In the genomic region with DNA sequence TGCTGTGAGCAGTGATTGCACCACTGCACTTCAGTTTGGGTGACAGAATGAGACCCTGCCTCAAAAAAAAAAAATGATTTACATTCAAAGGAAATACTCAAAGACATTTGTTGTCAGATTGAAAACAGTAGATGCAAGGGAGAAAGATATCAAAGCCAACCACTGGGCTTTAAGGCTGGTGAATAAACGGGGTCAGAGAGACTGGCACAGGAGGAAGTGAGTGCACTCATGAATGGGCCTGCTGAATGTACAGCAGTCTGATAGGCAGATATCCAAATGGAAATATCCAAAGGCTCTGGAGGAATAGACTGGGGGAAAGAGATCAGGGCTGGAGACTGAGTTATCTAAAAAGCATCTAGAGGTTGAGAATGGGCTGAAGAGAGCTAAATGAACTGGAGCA, we compare ENCODE assay signal across 34 cellular contexts. TPM values are rescaled to one million over a fixed set of nuclear protein-coding genes. Genes with fewer than 3 reads are reported as not detected.
DNase-seq lines count a peak whose midpoint lies in the region; ATAC-seq, FAIRE-seq and TF ChIP-seq lines count a peak whose summit lies in the region.
"Had no signal": no experiment of that assay in that cellular context is flagged by ENCODE, and none has a peak within 500 bp of the region (broad histone marks: within the 10 kb centered on the region; RNA-seq: fewer than 3 reads in every experiment).

No MANE protein-coding gene starts in this region.

- no peaks in the 10 kb centered on the region for H3K9me3 ChIP-seq in CD8-positive, alpha-beta memory T cell (ENCODE audit: low read length)
- no peaks in the 10 kb centered on the region for H3K9me3 ChIP-seq in BE2C
- H3K9me3 ChIP-seq in small intestine (ENCODE audit: control insufficient read depth, low read depth) = no peaks in the 10 kb centered on the region
- H3K9me3 ChIP-seq: A549, esophagus squamous epithelium, heart left ventricle, left ventricle myocardium inferior, MG63, right atrium auricular region, thyroid gland, vagina had no signal

- H3K4me1 ChIP-seq in CD8-positive, alpha-beta memory T cell (ENCODE audit: insufficient read depth, low read length) = peaks cover 66% of the 10 kb centered on the region
- H3K4me1 ChIP-seq in BE2C (no peaks in the 10 kb centered on the region), small intestine (ENCODE audit: control insufficient read depth in 2 of 2, insufficient read depth in 1 of 2, low read depth in 1 of 2, low read length in 1 of 2) (peaks cover 0 to 7% of the 10 kb centered on the region in 2 donors)
- H3K4me1 ChIP-seq: A549, foreskin keratinocyte, right atrium auricular region, thyroid gland, vagina had no signal

- H3K27me3 Mint-ChIP-seq in activated T-cell treated with anti-CD3 and anti-CD28 coated beads, Interleukin-2, amount 50 U/mL, for 72 hours (ENCODE audit: low read depth) = no peaks in the 10 kb centered on the region
- peaks cover 0 to 6% of the 10 kb centered on the region in 2 donors for H3K27me3 Mint-ChIP-seq in CD8-positive, alpha-beta memory T cell
- no peaks in the 10 kb centered on the region for H3K27me3 Mint-ChIP-seq in activated T-helper 1 cell treated with anti-CD3 and anti-CD28 coated beads, Interleukin-12 subunit alpha, Interleukin-12 subunit beta, Interleukin-2, Interleukin-4 antibody, amounts not matched to agents 30 ng/mL and 10 ng/mL and 1 ng/mL, durations not matched to agents 14 hours and 24 hours and 36 hours (ENCODE audit: insufficient read depth)
- peaks cover 0 to 2% (median 0%) of the 10 kb centered on the region in 5 donors for H3K27me3 Mint-ChIP-seq in naive thymus-derived CD8-positive, alpha-beta T cell
- H3K27me3 Mint-ChIP-seq: activated B cell treated with CpG ODN at 0.5 μM for 24 hours had no signal

- ATAC-seq in activated T-cell treated with anti-CD3 and anti-CD28 coated beads, Interleukin-2, amount 50 U/mL, for 72 hours (replicated peaks in 1 of 2) = peak; percentile 46 to 57
- ATAC-seq in naive thymus-derived CD8-positive, alpha-beta T cell = peak; percentile 23 to 36
- ATAC-seq: A549, foreskin keratinocyte, heart left ventricle had no signal

- DNase-seq in activated T-cell treated with anti-CD3 and anti-CD28 coated beads, Interleukin-2, amount 50 U/mL, for 72 hours = no peak
- DNase-seq in activated T-cell treated with anti-CD3 and anti-CD28 coated beads, Interleukin-2, amount 50 U/mL, for 48 hours = no peak
- DNase-seq in CD8-positive, alpha-beta memory T cell = no peak
- DNase-seq in activated T-helper 1 cell treated with anti-CD3 and anti-CD28 coated beads, Interleukin-12 subunit alpha, Interleukin-12 subunit beta, Interleukin-2, Interleukin-4 antibody, amounts not matched to agents 30 ng/mL and 10 ng/mL and 1 ng/mL, durations not matched to agents 14 hours and 24 hours and 36 hours (ENCODE audit: low spot score) = no peak
- DNase-seq in naive thymus-derived CD8-positive, alpha-beta T cell = no peak
- DNase-seq in BE2C = no peak
- DNase-seq in small intestine = no peak
- no peak for DNase-seq in NCI-H446 treated with DMSO at 0.1 percent for 48 hours (lab: John Stamatoyannopoulos, UW)
- DNase-seq: activated B cell treated with CpG ODN at 0.5 μM for 24 hours; dermis blood vessel endothelial cell; DMS53; esophagus squamous epithelium; foreskin keratinocyte; heart left ventricle; KG1; left ventricle myocardium inferior; mesendoderm; MG63; NCI-H1105 treated with DMSO at 0.1 percent for 48 hours; NCI-H1930; NCI-H526; NK-92 treated with Interleukin-12 subunit alpha and Interleukin-12 subunit beta, amount 100 ng/mL, for 24 hours; posterior cingulate gyrus; stimulated activated CD4-positive, alpha-beta T cell treated with anti-CD3 and anti-CD28 coated beads, Interleukin-2, amount 100 ng/mL, for 24 hours; T-helper 1 cell; thyroid gland had no signal

- peak overlapping the region; percentile 25 to 66 for H3K4me3 Mint-ChIP-seq in activated T-cell treated with anti-CD3 and anti-CD28 coated beads, Interleukin-2, amount 50 U/mL, for 72 hours
- H3K4me3 Mint-ChIP-seq in CD8-positive, alpha-beta memory T cell = peak overlapping the region; percentile 1 to 55 (median 37)
- no peak overlapping the region for H3K4me3 Mint-ChIP-seq in activated T-helper 1 cell treated with anti-CD3 and anti-CD28 coated beads, Interleukin-12 subunit alpha, Interleukin-12 subunit beta, Interleukin-2, Interleukin-4 antibody, amounts not matched to agents 30 ng/mL and 10 ng/mL and 1 ng/mL, durations not matched to agents 14 hours and 24 hours and 36 hours
- H3K4me3 Mint-ChIP-seq in naive thymus-derived CD8-positive, alpha-beta T cell = peak overlapping the region in 9 of 10 donors; percentile 5 to 71 (median 53)
- H3K4me3 Mint-ChIP-seq: activated B cell treated with CpG ODN at 0.5 μM for 24 hours had no signal

- no peaks in the 10 kb centered on the region for H3K27me3 ChIP-seq in CD8-positive, alpha-beta memory T cell (ENCODE audit: insufficient read depth, low read length, poor library complexity, severe bottlenecking)
- H3K27me3 ChIP-seq in BE2C (no peaks in the 10 kb centered on the region), small intestine (ENCODE audit: control insufficient read depth in 2 of 2, insufficient read depth in 2 of 2, low read length in 2 of 2) (no peaks in the 10 kb centered on the region)
- H3K27me3 ChIP-seq: esophagus squamous epithelium, foreskin keratinocyte, heart left ventricle, MG63, right atrium auricular region, thyroid gland, vagina had no signal

- POLR2A ChIA-PET in CD8-positive, alpha-beta memory T cell (lab: Charles Lee) = interaction anchor here (0.6 to 1.2 kb wide), 4 partner anchors 10 to 107 kb away, joined by 3 to 9 read pairs (median 5); no protein-coding TSS in a partner anchor
- POLR2A ChIA-PET in naive thymus-derived CD8-positive, alpha-beta T cell (lab: Charles Lee) = interaction anchor here (0.6 to 3.6 kb wide), 4 partner anchors 9 to 126 kb away, joined by 3 to 34 read pairs (median 4); partner anchors contain the start of gene RNF125

- WGBS in small intestine, 3 donors = 16 to 30% (median 19%) methylated on average over 1 of the region's 1 CpG

- no peak for FAIRE-seq in small intestine (lab: Jason Lieb, UNC)
- FAIRE-seq: A549, endometrium, GM12892, H54, keratinocyte had no signal

- H3K27ac Mint-ChIP-seq in activated T-cell treated with anti-CD3 and anti-CD28 coated beads, Interleukin-2, amount 50 U/mL, for 72 hours = peak overlapping the region; percentile 68
- peak overlapping the region in 7 of 8 donors; percentile 18 to 81 (median 67) for H3K27ac Mint-ChIP-seq in CD8-positive, alpha-beta memory T cell
- H3K27ac Mint-ChIP-seq in activated T-helper 1 cell treated with anti-CD3 and anti-CD28 coated beads, Interleukin-12 subunit alpha, Interleukin-12 subunit beta, Interleukin-2, Interleukin-4 antibody, amounts not matched to agents 30 ng/mL and 10 ng/mL and 1 ng/mL, durations not matched to agents 14 hours and 24 hours and 36 hours = peak overlapping the region; percentile 43
- H3K27ac Mint-ChIP-seq in naive thymus-derived CD8-positive, alpha-beta T cell = peak overlapping the region in 8 of 10 donors; percentile 4 to 80 (median 57)
- H3K27ac Mint-ChIP-seq: activated B cell treated with CpG ODN at 0.5 μM for 24 hours had no signal

- peaks cover 5 to 30% of the 10 kb centered on the region in 2 donors for H3K36me3 Mint-ChIP-seq in activated T-cell treated with anti-CD3 and anti-CD28 coated beads, Interleukin-2, amount 50 U/mL, for 72 hours (ENCODE audit: insufficient read depth in 2 of 2)
- H3K36me3 Mint-ChIP-seq in CD8-positive, alpha-beta memory T cell = peaks cover 7 to 68% (median 30%) of the 10 kb centered on the region in 3 donors
- H3K36me3 Mint-ChIP-seq in activated T-helper 1 cell treated with anti-CD3 and anti-CD28 coated beads, Interleukin-12 subunit alpha, Interleukin-12 subunit beta, Interleukin-2, Interleukin-4 antibody, amounts not matched to agents 30 ng/mL and 10 ng/mL and 1 ng/mL, durations not matched to agents 14 hours and 24 hours and 36 hours (ENCODE audit: low read depth) = peaks cover 43% of the 10 kb centered on the region
- peaks cover 0 to 68% (median 22%) of the 10 kb centered on the region in 3 donors for H3K36me3 Mint-ChIP-seq in naive thymus-derived CD8-positive, alpha-beta T cell

- no peak overlapping the region for H3K4me3 ChIP-seq in CD8-positive, alpha-beta memory T cell (ENCODE audit: low read length)
- H3K4me3 ChIP-seq in BE2C (ENCODE audit: low read depth, low read length) (no peak overlapping the region), small intestine (ENCODE audit: low read depth in 1 of 2, low read length in 2 of 2) (no peak overlapping the region)
- H3K4me3 ChIP-seq: A549, esophagus squamous epithelium, heart left ventricle, left ventricle myocardium inferior, MG63, right atrium auricular region, thyroid gland, vagina had no signal

- no peaks in the 10 kb centered on the region for H3K9me3 Mint-ChIP-seq in activated T-cell treated with anti-CD3 and anti-CD28 coated beads, Interleukin-2, amount 50 U/mL, for 72 hours
- peaks cover 0 to 2% (median 0%) of the 10 kb centered on the region in 5 donors for H3K9me3 Mint-ChIP-seq in CD8-positive, alpha-beta memory T cell
- no peaks in the 10 kb centered on the region for H3K9me3 Mint-ChIP-seq in activated T-helper 1 cell treated with anti-CD3 and anti-CD28 coated beads, Interleukin-12 subunit alpha, Interleukin-12 subunit beta, Interleukin-2, Interleukin-4 antibody, amounts not matched to agents 30 ng/mL and 10 ng/mL and 1 ng/mL, durations not matched to agents 14 hours and 24 hours and 36 hours
- no peaks in the 10 kb centered on the region for H3K9me3 Mint-ChIP-seq in naive thymus-derived CD8-positive, alpha-beta T cell
- H3K9me3 Mint-ChIP-seq: activated B cell treated with CpG ODN at 0.5 μM for 24 hours had no signal

- CTCF ChIA-PET in CD8-positive, alpha-beta memory T cell (lab: Charles Lee) = interaction anchor here (1.0 to 1.4 kb wide), 2 partner anchors 10 to 11 kb away, joined by 4 to 9 read pairs; partner anchors contain the start of gene RNF125

- no peak for TF ChIP-seq CTCF in BE2C (IDR thresholded peaks at IDR 0.05; ENCODE audit: low read depth, low read length)

- intact Hi-C loops in activated T-helper 1 cell treated with anti-CD3 and anti-CD28 coated beads, Interleukin-12 subunit alpha, Interleukin-12 subunit beta, Interleukin-2, Interleukin-4 antibody, amounts not matched to agents 30 ng/mL and 10 ng/mL and 1 ng/mL, durations not matched to agents 14 hours and 24 hours and 36 hours (cut with micrococcal nuclease) = no loop called here

- peaks cover 3% of the 10 kb centered on the region for H3K36me3 ChIP-seq in CD8-positive, alpha-beta memory T cell (ENCODE audit: insufficient read depth, low read length)
- H3K36me3 ChIP-seq in BE2C (no peaks in the 10 kb centered on the region), small intestine (ENCODE audit: control insufficient read depth in 2 of 2, insufficient read depth in 2 of 2, low read length in 2 of 2) (peaks cover 0 to 4% of the 10 kb centered on the region in 2 donors)
- H3K36me3 ChIP-seq: esophagus squamous epithelium, heart left ventricle, MG63, right atrium auricular region, thyroid gland, vagina had no signal

- H3K4me1 Mint-ChIP-seq in activated T-cell treated with anti-CD3 and anti-CD28 coated beads, Interleukin-2, amount 50 U/mL, for 72 hours (ENCODE audit: low read depth) = peaks cover 95% of the 10 kb centered on the region
- H3K4me1 Mint-ChIP-seq in CD8-positive, alpha-beta memory T cell = peaks cover 82 to 94% (median 93%) of the 10 kb centered on the region in 3 donors
- peaks cover 59% of the 10 kb centered on the region for H3K4me1 Mint-ChIP-seq in activated T-helper 1 cell treated with anti-CD3 and anti-CD28 coated beads, Interleukin-12 subunit alpha, Interleukin-12 subunit beta, Interleukin-2, Interleukin-4 antibody, amounts not matched to agents 30 ng/mL and 10 ng/mL and 1 ng/mL, durations not matched to agents 14 hours and 24 hours and 36 hours (ENCODE audit: low read depth)
- H3K4me1 Mint-ChIP-seq in naive thymus-derived CD8-positive, alpha-beta T cell = peaks cover 24 to 88% (median 72%) of the 10 kb centered on the region in 4 donors

- no peak overlapping the region for H3K27ac ChIP-seq in CD8-positive, alpha-beta memory T cell (ENCODE audit: low read depth, low read length)
- no peak overlapping the region for H3K27ac ChIP-seq in small intestine (ENCODE audit: low read depth in 1 of 2, low read length in 1 of 2)
- H3K27ac ChIP-seq: A549, esophagus squamous epithelium, foreskin keratinocyte, heart left ventricle, HL-60, left ventricle myocardium inferior, right atrium auricular region, thyroid gland, vagina had no signal

RNA-seq across cellular contexts. Expression of gene RNF125, which starts 10.9 kb away (rescaled TPM):
- total RNA-seq in activated T-cell treated with anti-CD3 and anti-CD28 coated beads, Interleukin-2, amount 50 U/mL, for 72 hours = 10 to 100 TPM; 40.5 to 43.3 TPM
- total RNA-seq in CD8-positive, alpha-beta memory T cell = 10 to 100 TPM; 41.3 to 42.8 TPM
- 66.6 TPM for polyA plus RNA-seq in CD8-positive, alpha-beta memory T cell
- total RNA-seq in activated T-helper 1 cell treated with anti-CD3 and anti-CD28 coated beads, Interleukin-12 subunit alpha, Interleukin-12 subunit beta, Interleukin-2, Interleukin-4 antibody, amounts not matched to agents 30 ng/mL and 10 ng/mL and 1 ng/mL, durations not matched to agents 14 hours and 24 hours and 36 hours = 32.2 and 34.6 TPM in 2 replicates
- total RNA-seq in naive thymus-derived CD8-positive, alpha-beta T cell = 10 to 100 TPM; 46.3 to 49.7 TPM
- 10 to 100 TPM; 49.1 to 62.1 (median 60.9) TPM for polyA plus RNA-seq in naive thymus-derived CD8-positive, alpha-beta T cell
- 0.08 TPM for polyA plus RNA-seq in BE2C (2012; ENCODE audit: insufficient read depth, insufficient read length, low read depth)
- polyA plus RNA-seq in small intestine = 10 to 100 TPM in 2 of 3 donors, 1 to 10 TPM in 1; 8.6 to 21.5 (median 11.6) TPM
